ENCODE assay signal across 9 cellular contexts in genomic region chr12:46389130-46389616, GRCh38. TPM values are rescaled to one million over a fixed set of nuclear protein-coding genes. Genes with fewer than 3 reads are reported as not detected.
DNase-seq lines count a peak whose midpoint lies in the region; ATAC-seq and TF ChIP-seq lines count a peak whose summit lies in the region.
"Had no signal": no experiment of that assay in that cellular context is flagged by ENCODE, and none has a peak within 500 bp of the region (broad histone marks: within the 10 kb centered on the region; RNA-seq: fewer than 3 reads in every experiment).

No MANE protein-coding gene starts in this region.

- intact Hi-C loops in Right ventricle myocardium inferior (cut with DNase I): no loop called here
- intact Hi-C loops in cardiac septum (cut with DNase I): no loop called here
- intact Hi-C loops in aorta (cut with DNase I): loop anchor here (5.0 to 10.0 kb wide), 4 partner anchors 78 to 1426 kb away; partner anchors contain the start of gene HDAC7 (in 1 of the 2)

- H3K4me1 ChIP-seq in lung (ENCODE audit: control insufficient read depth in 2 of 2, insufficient read depth in 2 of 2, low read length in 2 of 2) (peaks cover 8 to 17% of the 10 kb centered on the region in 2 donors), aorta (ENCODE audit: control insufficient read depth in 1 of 2, insufficient read depth in 2 of 2, low read length in 2 of 2) (peaks cover 2 to 10% of the 10 kb centered on the region in 2 donors)

- H3K9me3 ChIP-seq in lung (ENCODE audit: control insufficient read depth in 2 of 2, insufficient read depth in 1 of 2, low read length in 1 of 2) (peaks cover 0 to 2% of the 10 kb centered on the region in 2 donors), aorta (ENCODE audit: control insufficient read depth, low read length) (no peaks in the 10 kb centered on the region)

- TF ChIP-seq CTCF in choroid plexus epithelial cell (conservative IDR thresholded peaks at IDR 0.05; ENCODE audit: low read depth, low read length) (no peak), lung (IDR thresholded peaks at IDR 0.05; ENCODE audit: control extremely low read depth, extremely low read depth) (no peak)

- 65 to 80% methylated on average over 1 of the region's 1 CpG for WGBS in lung, 2 donors
- WGBS in aorta, 2 donors: 0 to 4% methylated on average over 1 of the region's 1 CpG

- no peaks in the 10 kb centered on the region for H3K27me3 ChIP-seq in lung (ENCODE audit: control insufficient read depth, insufficient read depth)
- H3K27me3 ChIP-seq in aorta (ENCODE audit: control insufficient read depth in 1 of 2, insufficient read depth in 2 of 2, low read length in 1 of 2): no peaks in the 10 kb centered on the region
- H3K27me3 ChIP-seq in H7 (ENCODE audit: control insufficient read depth, insufficient read depth, low read length): no peaks in the 10 kb centered on the region

- H3K36me3 ChIP-seq in lung (ENCODE audit: control insufficient read depth in 2 of 2, insufficient read depth in 2 of 2, low read length in 2 of 2) (no peaks in the 10 kb centered on the region), aorta (ENCODE audit: control insufficient read depth in 1 of 2, insufficient read depth in 2 of 2, low read length in 1 of 2) (no peaks in the 10 kb centered on the region), H7 (replicated peaks; ENCODE audit: control insufficient read depth, insufficient read depth, low read length) (no peaks in the 10 kb centered on the region)

- H3K4me3 ChIP-seq in choroid plexus epithelial cell (ENCODE audit: low read depth, low read length) (no peak overlapping the region), lung (no peak overlapping the region), aorta (ENCODE audit: low read length in 2 of 2) (no peak overlapping the region), H7 (ENCODE audit: insufficient read depth, low read depth, low read length) (no peak overlapping the region)

- DNase-seq in Right ventricle myocardium inferior (ENCODE audit: missing footprints) (no peak), cardiac septum (ENCODE audit: low spot score) (no peak), choroid plexus epithelial cell (ENCODE audit: low read depth) (peak; percentile 93), lung (ENCODE audit: low spot score) (no peak), aorta (peak in 1 of 2 donors; percentile 48), SHP77 (lab: John Stamatoyannopoulos, UW) (no peak), H4 (ENCODE audit: low spot score) (no peak), H7 (no peak)

- ATAC-seq in Right ventricle myocardium inferior: peak; percentile 39
- peak; percentile 22 for ATAC-seq in lung (ENCODE audit: insufficient read depth, low FRiP score)
- peak; percentile 70 for ATAC-seq in aorta (ENCODE audit: low FRiP score)
- ATAC-seq: left lobe of liver had no signal

- H3K27ac ChIP-seq in lung (ENCODE audit: low read depth in 1 of 2, low read length in 1 of 2) (peak overlapping the region in 1 of 2 donors; percentile 33), aorta (ENCODE audit: low read depth in 1 of 2, low read length in 2 of 2) (peak overlapping the region; percentile 17 to 22)

RNA-seq across cellular contexts. Expression of gene SLC38A2, which starts 16.6 kb away (rescaled TPM):
- total RNA-seq in Right ventricle myocardium inferior (161 TPM), cardiac septum (140 TPM), lung (100 to 1,000 TPM; 173 to 258 TPM), aorta (100 to 1,000 TPM; 329 to 405 TPM)
- polyA plus RNA-seq in lung (10 to 100 TPM; 75.0 to 82.9 TPM), aorta (100 to 1,000 TPM in 1 of 2 donors, 10 to 100 TPM in 1; 46.0 to 206 TPM)
- 203 and 263 TPM in 2 replicates for total RNA-seq in H4 (2014; rRNA removed; shearing (Covaris generic))
- 166 and 211 TPM in 2 replicates for total RNA-seq in H7 (2014; rRNA removed; shearing (Covaris generic))

Comparison
In these comparisons a context has a peak if more than half of its experiments do, and no peak if none do; other contexts are left out.
1. intact Hi-C loops: an anchor here in aorta (5.0 to 10.0 kb wide); none called in Right ventricle myocardium inferior and cardiac septum.